Comparison of ENCODE assay signal across 2 cellular contexts in genomic region chr1:33323663-33324477, GRCh38.
TF ChIP-seq lines count a peak whose summit lies in the region.

No MANE protein-coding gene starts in this region.

TF ChIP-seq in GM23338, 12 proteins besides CTCF, POLR2A, EP300 and RAD21:
- no peak for TF ChIP-seq JUNB (IDR thresholded peaks at IDR 0.05; ENCODE audit: unreplicated experiment)
- TF ChIP-seq STAT1 (IDR thresholded peaks at IDR 0.05; ENCODE audit: unreplicated experiment): no peak
- no peak for TF ChIP-seq ZNF114 (CRISPR knock-in tag; IDR thresholded peaks at IDR 0.05)
- TF ChIP-seq EZH2 (IDR thresholded peaks at IDR 0.05; ENCODE audit: low read depth, unreplicated experiment): no peak
- TF ChIP-seq ZNF331 (CRISPR knock-in tag; IDR thresholded peaks at IDR 0.05; ENCODE audit: low read depth): no peak
- no peak for TF ChIP-seq REST (IDR thresholded peaks at IDR 0.05; ENCODE audit: unreplicated experiment)
- TF ChIP-seq POLR2AphosphoS5 (IDR thresholded peaks at IDR 0.05; ENCODE audit: low read depth): no peak
- TF ChIP-seq NANOG (IDR thresholded peaks at IDR 0.05; ENCODE audit: borderline replicate concordance): no peak
- TF ChIP-seq EZH2phosphoT487 (IDR thresholded peaks at IDR 0.05; ENCODE audit: unreplicated experiment): no peak
- no peak for TF ChIP-seq ETS1 (IDR thresholded peaks at IDR 0.05)
- no peak for TF ChIP-seq CREB1 (CRISPR knock-in tag; IDR thresholded peaks at IDR 0.05; ENCODE audit: low read depth)
- TF ChIP-seq ZNF462 (CRISPR knock-in tag; IDR thresholded peaks at IDR 0.05): no peak
TF ChIP-seq in GM23338: peak in this region for 0.

TF ChIP-seq in K562, 482 proteins besides CTCF, POLR2A, EP300 and RAD21:
- TF ChIP-seq CSDE1 (IDR thresholded peaks at IDR 0.05) (no peak), MLLT1 (IDR thresholded peaks at IDR 0.05) (no peak), HBP1 (CRISPR knock-in tag; IDR thresholded peaks at IDR 0.05) (no peak)
TF ChIP-seq in K562: peak in this region for 0.
